Comparison of ENCODE assay signal across 8 cellular contexts in the genomic region with DNA sequence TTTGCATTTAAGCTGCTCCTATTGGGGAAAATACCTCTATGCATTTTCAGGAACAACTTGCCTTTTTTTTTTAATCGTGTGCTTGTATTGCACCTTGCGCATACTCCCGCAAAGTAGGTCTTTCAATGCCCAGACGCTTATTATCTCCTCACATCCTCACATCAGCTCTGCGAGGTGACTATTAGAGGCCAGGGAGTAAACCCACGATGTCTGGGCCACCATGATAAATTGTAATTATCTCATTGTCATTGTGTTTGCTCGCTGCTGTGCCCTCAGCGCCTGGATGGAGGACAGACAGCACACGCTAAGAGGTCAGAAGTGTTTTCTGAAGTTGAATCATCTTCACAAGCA. TPM values are rescaled to one million over a fixed set of nuclear protein-coding genes. Genes with fewer than 3 reads are reported as not detected.
A peak's percentile ranks its signal among the peaks of the same experiment; 100 is the strongest.
DNase-seq lines count a peak whose midpoint lies in the region; ATAC-seq and TF ChIP-seq lines count a peak whose summit lies in the region.

No MANE protein-coding gene starts in this region.

- no peaks in the 10 kb centered on the region for H3K27me3 ChIP-seq in right atrium auricular region
- no peaks in the 10 kb centered on the region for H3K27me3 ChIP-seq in right lobe of liver
- H3K27me3 ChIP-seq in vagina, result no peaks in the 10 kb centered on the region

- no peaks in the 10 kb centered on the region for H3K27me3 Mint-ChIP-seq in activated naive CD8-positive, alpha-beta T cell treated with anti-CD3 and anti-CD28 coated beads for 36 hours

- intact Hi-C loops in cardiac septum (cut with DNase I) (loop anchor here (2.0 to 10.0 kb wide), 5 partner anchors 40 to 348 kb away; a partner anchor contains a TSS), right lobe of liver (cut with DNase I) (no loop called here), vagina (cut with DNase I) (loop anchor here (5.0 kb wide), 1 partner anchor 1840 kb away; a partner anchor contains a TSS)

- TF ChIP-seq CTCF in right atrium auricular region (IDR thresholded peaks at IDR 0.05) (no peak), right lobe of liver (IDR thresholded peaks at IDR 0.05) (no peak), vagina (IDR thresholded peaks at IDR 0.05) (no peak)

- WGBS in right lobe of liver (ENCODE audit: insufficient coverage, low coverage, low lambda C conversion rate, missing lambda C conversion rate), result 25% methylated on average over 7 of the region's 9 CpGs

- H3K36me3 ChIP-seq in right atrium auricular region (no peaks in the 10 kb centered on the region), right lobe of liver (no peaks in the 10 kb centered on the region), vagina (no peaks in the 10 kb centered on the region)

- peaks cover 2% of the 10 kb centered on the region for H3K9me3 Mint-ChIP-seq in activated naive CD8-positive, alpha-beta T cell treated with anti-CD3 and anti-CD28 coated beads for 36 hours

- ATAC-seq in right lobe of liver (no peak), GM21381 (IDR thresholded peaks at IDR 0.05; ENCODE audit: unreplicated experiment) (no peak)

- H3K9me3 ChIP-seq in right atrium auricular region (no peaks in the 10 kb centered on the region), right lobe of liver (no peaks in the 10 kb centered on the region), vagina (no peaks in the 10 kb centered on the region)

- peaks cover 16% of the 10 kb centered on the region for H3K36me3 Mint-ChIP-seq in activated naive CD8-positive, alpha-beta T cell treated with anti-CD3 and anti-CD28 coated beads for 36 hours

- peak overlapping the region; percentile 57 to 97 for H3K4me3 ChIP-seq in right atrium auricular region
- peak overlapping the region; percentile 55 to 97 (median 67) for H3K4me3 ChIP-seq in right lobe of liver
- H3K4me3 ChIP-seq in vagina, result peak overlapping the region; percentile 62 to 90

- TF ChIP-seq POLR2A in right lobe of liver (IDR thresholded peaks at IDR 0.05) (no peak), vagina (IDR thresholded peaks at IDR 0.05) (no peak)

- DNase-seq in right atrium auricular region (ENCODE audit: low spot score) (no peak), cardiac septum (ENCODE audit: low spot score) (no peak), right lobe of liver (no peak), vagina (ENCODE audit: extremely low spot score in 2 of 2) (no peak), ecto neural progenitor cell (ENCODE audit: low spot score) (no peak), inferior parietal cortex (ENCODE audit: extremely low spot score) (no peak)
- no peak for DNase-seq in activated naive CD8-positive, alpha-beta T cell treated with anti-CD3 and anti-CD28 coated beads for 36 hours

- peak overlapping the region; percentile 84 for H3K4me3 Mint-ChIP-seq in activated naive CD8-positive, alpha-beta T cell treated with anti-CD3 and anti-CD28 coated beads for 36 hours

- H3K27ac Mint-ChIP-seq in activated naive CD8-positive, alpha-beta T cell treated with anti-CD3 and anti-CD28 coated beads for 36 hours, result no peak overlapping the region

- H3K27ac ChIP-seq in right atrium auricular region (peak overlapping the region; percentile 75 to 80), right lobe of liver (peak overlapping the region in 2 of 3 donors; percentile 61 to 72), vagina (peak overlapping the region; percentile 97)

- H3K4me1 ChIP-seq in right atrium auricular region, result peaks cover 0 to 32% of the 10 kb centered on the region in 2 donors
- H3K4me1 ChIP-seq in right lobe of liver, result peaks cover 0 to 28% (median 2%) of the 10 kb centered on the region in 4 donors
- peaks cover 24% of the 10 kb centered on the region for H3K4me1 ChIP-seq in vagina

- H3K4me1 Mint-ChIP-seq in activated naive CD8-positive, alpha-beta T cell treated with anti-CD3 and anti-CD28 coated beads for 36 hours, result peaks cover 34% of the 10 kb centered on the region

RNA-seq across cellular contexts. Expression of a gene that starts 1.0 kb away (rescaled TPM):
- total RNA-seq in right atrium auricular region, result 10 to 100 TPM; 25.3 to 33.9 TPM
- total RNA-seq in cardiac septum, result 40.6 TPM
- total RNA-seq in activated naive CD8-positive, alpha-beta T cell treated with anti-CD3 and anti-CD28 coated beads for 36 hours, result 10 to 100 TPM; 16.6 to 16.7 TPM
- total RNA-seq in right lobe of liver, result 10 to 100 TPM in 1 of 6 experiments, 1 to 10 TPM in 5; 5.7 to 14.6 (median 7.8) TPM
- 38.8 TPM for total RNA-seq in vagina

Comparison
In these comparisons a context has a peak if more than half of its experiments do, and no peak if none do; other contexts are left out.
1. intact Hi-C loops: an anchor here in cardiac septum (2.0 to 10.0 kb wide) and vagina (5.0 kb wide); none called in right lobe of liver.